9 cellular contexts compared by ENCODE assay signal in the genomic region with DNA sequence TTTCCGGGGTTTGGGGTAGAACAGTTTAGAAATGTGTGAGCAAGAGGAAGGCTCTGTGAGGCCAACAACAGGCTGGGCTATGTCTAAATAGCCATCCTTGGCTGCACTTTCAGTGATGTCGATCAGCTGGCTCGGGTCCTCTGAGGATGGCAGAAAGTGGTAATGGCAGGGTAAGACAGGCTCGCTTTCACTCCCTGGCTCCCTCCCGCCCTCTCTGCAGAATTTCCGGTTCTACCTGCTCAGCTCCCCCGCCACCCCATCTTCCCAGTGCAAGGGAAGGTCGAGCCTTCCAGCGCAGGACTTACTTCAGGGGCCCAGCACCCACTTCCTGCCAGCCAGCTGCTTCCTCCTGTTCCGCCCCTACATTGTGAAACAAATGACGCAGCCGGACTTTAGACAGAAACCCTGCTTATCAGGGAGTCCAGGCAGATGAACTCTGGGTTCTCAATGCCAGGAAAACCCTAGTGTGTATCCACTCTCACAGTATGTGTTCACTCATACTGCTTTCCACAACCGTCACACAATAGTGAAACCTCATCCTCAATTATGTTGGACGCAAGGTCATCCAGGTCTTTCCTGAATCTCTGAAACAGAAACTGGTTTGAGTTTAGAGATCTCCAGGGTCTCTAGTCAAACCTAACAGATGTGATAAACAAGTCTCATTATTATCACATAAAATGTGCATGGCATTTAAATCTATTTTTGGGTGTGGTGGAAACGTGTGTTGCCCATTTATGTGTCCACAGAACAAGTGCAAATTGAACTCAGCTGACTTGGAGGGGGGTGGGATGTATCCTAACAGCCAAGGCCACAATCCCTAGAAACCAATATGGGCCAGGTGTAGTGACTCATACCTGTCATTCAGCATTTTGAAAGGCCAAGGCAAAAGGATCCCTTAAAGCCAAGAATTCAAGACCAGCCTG. TPM values are rescaled to one million over a fixed set of nuclear protein-coding genes. Genes with fewer than 3 reads are reported as not detected.
DNase-seq lines count a peak whose midpoint lies in the region; ATAC-seq lines count a peak whose summit lies in the region.
"Had no signal": no experiment of that assay in that cellular context is flagged by ENCODE, and none has a peak within 500 bp of the region (broad histone marks: within the 10 kb centered on the region; RNA-seq: fewer than 3 reads in every experiment).

No MANE protein-coding gene starts in this region.

- H3K4me2 ChIP-seq in Karpas-422 (ENCODE audit: low read depth, low read length, poor library complexity, severe bottlenecking), result peak overlapping the region; percentile 51

- no peaks in the 10 kb centered on the region for H3K79me2 ChIP-seq in Karpas-422 (ENCODE audit: low read length)

- no peaks in the 10 kb centered on the region for H3K36me3 Mint-ChIP-seq in dendritic cell treated with granulocyte-macrophage colony-stimulating factor and Interleukin-4, amounts not matched to agents 40 ng/mL and 50 ng/mL, for 4 days (ENCODE audit: low read depth)

- H3K9me3 ChIP-seq in Karpas-422 (ENCODE audit: low read length), result no peaks in the 10 kb centered on the region

- peak; percentile 61 for DNase-seq in EL
- DNase-seq in Karpas-422, result peak; percentile 74
- peak; percentile 27 for DNase-seq in activated CD4-positive, alpha-beta T cell treated with anti-CD3 and anti-CD28 coated beads for 1 hour
- peak; percentile 77 for DNase-seq in medulla oblongata (ENCODE audit: extremely low spot score)
- DNase-seq in stimulated activated CD8-positive, alpha-beta memory T cell treated with anti-CD3 and anti-CD28 coated beads, Interleukin-15, amount 100 ng/mL, for 48 hours (ENCODE audit: low read depth in 2 of 2), result peak; percentile 62 to 68
- DNase-seq in T1000 (lab: John Stamatoyannopoulos, UW), result no peak

- peak overlapping the region; percentile 95 for H2AFZ ChIP-seq in Karpas-422 (ENCODE audit: low read length)

- peak overlapping the region; percentile 99 for H3K27ac Mint-ChIP-seq in dendritic cell treated with granulocyte-macrophage colony-stimulating factor and Interleukin-4, amounts not matched to agents 40 ng/mL and 50 ng/mL, for 4 days

- no peaks in the 10 kb centered on the region for H3K27me3 Mint-ChIP-seq in dendritic cell treated with granulocyte-macrophage colony-stimulating factor and Interleukin-4, amounts not matched to agents 40 ng/mL and 50 ng/mL, for 4 days

- H3K27ac ChIP-seq in Karpas-422 (ENCODE audit: low read length), result no peak overlapping the region

- H3K4me1 Mint-ChIP-seq in dendritic cell treated with granulocyte-macrophage colony-stimulating factor and Interleukin-4, amounts not matched to agents 40 ng/mL and 50 ng/mL, for 4 days (ENCODE audit: low read depth), result peaks cover 49% of the 10 kb centered on the region

- H3K27me3 ChIP-seq in Karpas-422 (ENCODE audit: low read length), result no peaks in the 10 kb centered on the region

- intact Hi-C loops in dendritic cell treated with granulocyte-macrophage colony-stimulating factor and Interleukin-4, amounts not matched to agents 40 ng/mL and 50 ng/mL, for 4 days (cut with micrococcal nuclease), result no loop called here

- no peaks in the 10 kb centered on the region for H3K9me2 ChIP-seq in Karpas-422 (replicated peaks; ENCODE audit: insufficient read depth, low read length)

- peak overlapping the region; percentile 50 for H3K9ac ChIP-seq in Karpas-422 (ENCODE audit: low read length)

- ATAC-seq in GM21737 (IDR thresholded peaks at IDR 0.05; ENCODE audit: unreplicated experiment), result peak; percentile 90

- peaks cover 22% of the 10 kb centered on the region for H3K4me1 ChIP-seq in Karpas-422 (ENCODE audit: low read length)

- H3K4me3 ChIP-seq in Karpas-422 (ENCODE audit: low read length), result peak overlapping the region; percentile 39; the same call in 1 of the 2 replicates

- H3K36me3 ChIP-seq in Karpas-422 (ENCODE audit: insufficient read depth, low read length), result no peaks in the 10 kb centered on the region

- H3K9me3 Mint-ChIP-seq in dendritic cell treated with granulocyte-macrophage colony-stimulating factor and Interleukin-4, amounts not matched to agents 40 ng/mL and 50 ng/mL, for 4 days, result no peaks in the 10 kb centered on the region

- no peaks in the 10 kb centered on the region for H4K20me1 ChIP-seq in Karpas-422 (ENCODE audit: insufficient read depth, low read depth, low read length)

- H3K4me3 Mint-ChIP-seq in dendritic cell treated with granulocyte-macrophage colony-stimulating factor and Interleukin-4, amounts not matched to agents 40 ng/mL and 50 ng/mL, for 4 days, result peak overlapping the region; percentile 75

RNA-seq across cellular contexts. Expression of gene F11R, which starts 7.1 kb away (rescaled TPM):
- total RNA-seq in Karpas-422 (2014; rRNA removed; shearing (Covaris generic); ENCODE audit: low replicate concordance), result 0.36 and 6.5 TPM in 2 replicates

RNA-seq across cellular contexts. Expression of gene TSTD1, which starts 24.9 kb away (rescaled TPM):
- total RNA-seq in Karpas-422 (2014; rRNA removed; shearing (Covaris generic); ENCODE audit: low replicate concordance), result 16.0 and 32.3 TPM in 2 replicates

RNA-seq across cellular contexts. Expression of gene USF1, which starts 31.9 kb away (rescaled TPM):
- total RNA-seq in Karpas-422 (2014; rRNA removed; shearing (Covaris generic); ENCODE audit: low replicate concordance), result 61.2 and 111 TPM in 2 replicates

RNA-seq across cellular contexts. Expression of gene ARHGAP30, which starts 55.8 kb away (rescaled TPM):
- total RNA-seq in Karpas-422 (2014; rRNA removed; shearing (Covaris generic); ENCODE audit: low replicate concordance), result 36.5 and 59.6 TPM in 2 replicates

RNA-seq across cellular contexts. Expression of gene ITLN2, which starts 59.2 kb away (rescaled TPM):
- not detected in 2 replicates for total RNA-seq in Karpas-422 (2014; rRNA removed; shearing (Covaris generic); ENCODE audit: low replicate concordance)
- total RNA-seq: activated CD8-positive, alpha-beta memory T cell treated with anti-CD3 and anti-CD28 coated beads for 36 hours had no signal
